21 cellular contexts compared by ENCODE assay signal in the genomic region with DNA sequence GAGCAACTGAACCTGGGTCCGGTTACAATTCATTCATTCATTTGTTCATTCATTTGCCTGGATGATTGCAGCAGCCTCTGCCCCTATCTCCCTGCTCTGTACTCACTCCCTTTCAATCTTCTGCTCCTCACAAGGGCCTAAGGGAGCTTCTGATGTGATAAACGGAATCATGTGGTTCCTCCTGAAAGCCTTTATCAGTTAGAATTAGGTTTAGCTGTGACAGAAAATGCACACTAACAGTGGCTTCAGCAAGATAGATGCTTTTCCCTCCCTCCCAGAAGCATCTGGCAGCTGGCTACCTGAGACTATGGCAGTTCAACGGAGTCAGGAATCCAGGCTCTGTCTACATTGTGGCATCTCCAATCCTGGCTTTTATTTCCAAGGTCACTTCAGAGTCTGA.
DNase-seq lines count a peak whose midpoint lies in the region; ATAC-seq, FAIRE-seq and TF ChIP-seq lines count a peak whose summit lies in the region.
"Had no signal": no experiment of that assay in that cellular context is flagged by ENCODE, and none has a peak within 500 bp of the region (broad histone marks: within the 10 kb centered on the region; RNA-seq: fewer than 3 reads in every experiment).

No MANE protein-coding gene starts in this region.

- no peaks in the 10 kb centered on the region for H3K4me1 Mint-ChIP-seq in natural killer cell

- H3K4me3 Mint-ChIP-seq in natural killer cell = no peak overlapping the region
- H3K4me3 Mint-ChIP-seq: H9 had no signal

- H4K20me1 ChIP-seq in HepG2 (ENCODE audit: insufficient read depth, low read length) (no peaks in the 10 kb centered on the region), hepatocyte (ENCODE audit: insufficient read depth, poor library complexity, severe bottlenecking) (no peaks in the 10 kb centered on the region)

- no peak overlapping the region for H3K27ac Mint-ChIP-seq in natural killer cell
- H3K27ac Mint-ChIP-seq: H9 had no signal

- no peak overlapping the region for H3K4me3 ChIP-seq in HepG2 (replicated peaks in 1 of 3; ENCODE audit: insufficient read depth in 1 of 3, low read depth in 2 of 3, low read length in 3 of 3)
- no peak overlapping the region for H3K4me3 ChIP-seq in right lobe of liver
- H3K4me3 ChIP-seq in hepatocyte = no peak overlapping the region
- H3K4me3 ChIP-seq in neuronal stem cell (ENCODE audit: low read length in 2 of 2) = no peak overlapping the region

- TF ChIP-seq POLR2A in HepG2 (IDR thresholded peaks at IDR 0.05; ENCODE audit: insufficient read depth in 1 of 2, low read depth in 2 of 2, low read length in 2 of 2) (no peak), right lobe of liver (IDR thresholded peaks at IDR 0.05) (no peak)

- H3K79me2 ChIP-seq in HepG2 (ENCODE audit: insufficient read depth, low read length) (no peaks in the 10 kb centered on the region), hepatocyte (no peaks in the 10 kb centered on the region)

- TF ChIP-seq RAD21 in HepG2 (CRISPR knock-in tag; IDR thresholded peaks at IDR 0.05) = no peak

- in situ Hi-C loops in HepG2 (cut with HindIII; ENCODE audit: extremely low pct_ligation_motif_present, low pct_unique_long_range_greater_than_20kb) = no loop called here

- no peaks in the 10 kb centered on the region for H3K9me3 ChIP-seq in HepG2 (ENCODE audit: low read length)
- no peaks in the 10 kb centered on the region for H3K9me3 ChIP-seq in right lobe of liver
- H3K9me3 ChIP-seq in hepatocyte (ENCODE audit: low read depth) = no peaks in the 10 kb centered on the region
- H3K9me3 ChIP-seq in neuronal stem cell (replicated peaks in 1 of 2; ENCODE audit: control insufficient read depth in 2 of 2, insufficient read depth in 1 of 2, low read depth in 1 of 2, low read length in 2 of 2) = no peaks in the 10 kb centered on the region

- peaks cover 51% of the 10 kb centered on the region for H3K4me1 ChIP-seq in HepG2 (ENCODE audit: insufficient read depth, low read length)
- no peaks in the 10 kb centered on the region for H3K4me1 ChIP-seq in right lobe of liver
- peaks cover 36% of the 10 kb centered on the region for H3K4me1 ChIP-seq in hepatocyte (ENCODE audit: insufficient read depth)
- H3K4me1 ChIP-seq in neuronal stem cell (ENCODE audit: control insufficient read depth in 2 of 2, insufficient read depth in 1 of 2, low read depth in 1 of 2, low read length in 2 of 2) = peaks cover 16 to 19% of the 10 kb centered on the region in 2 donors

- H2AFZ ChIP-seq in HepG2 (ENCODE audit: low read length) (no peak overlapping the region), hepatocyte (no peak overlapping the region), neuronal stem cell (ENCODE audit: low read length) (peak overlapping the region; percentile 27)

- H3K36me3 ChIP-seq in HepG2 (replicated peaks in 1 of 2; ENCODE audit: control insufficient read depth in 1 of 2, insufficient read depth in 2 of 2, low read length in 2 of 2) (no peaks in the 10 kb centered on the region), right lobe of liver (no peaks in the 10 kb centered on the region), hepatocyte (replicated peaks; ENCODE audit: insufficient read depth, low read depth) (no peaks in the 10 kb centered on the region), neuronal stem cell (replicated peaks in 1 of 2; ENCODE audit: control insufficient read depth in 2 of 2, insufficient read depth in 2 of 2, low read length in 2 of 2) (no peaks in the 10 kb centered on the region)

- FAIRE-seq in HepG2 (lab: Jason Lieb, UNC) = no peak
- FAIRE-seq: RCC 7860 had no signal

- H3K27me3 ChIP-seq in HepG2 (ENCODE audit: control insufficient read depth in 1 of 2, insufficient read depth in 2 of 2, low read length in 2 of 2) (peaks cover 8 to 71% of the 10 kb centered on the region in 2 experiments; a peak in 4 of 5 replicates), right lobe of liver (no peaks in the 10 kb centered on the region), hepatocyte (no peaks in the 10 kb centered on the region), neuronal stem cell (ENCODE audit: control insufficient read depth in 3 of 3, insufficient read depth in 3 of 3, low read depth in 1 of 3, low read length in 3 of 3) (peaks cover 0 to 2% (median 0%) of the 10 kb centered on the region in 3 experiments)

- no peak overlapping the region for H2BK15ac ChIP-seq in neuronal stem cell (ENCODE audit: low read length)

- WGBS in HepG2 (ENCODE audit: low lambda C conversion rate) = 29% methylated on average over 3 of the region's 3 CpGs
- 71% methylated on average over 3 of the region's 3 CpGs for WGBS in right lobe of liver (ENCODE audit: insufficient coverage, low coverage, low lambda C conversion rate, missing lambda C conversion rate)
- WGBS in hepatocyte (ENCODE audit: low lambda C conversion rate, missing lambda C conversion rate) = 58% methylated on average over 3 of the region's 3 CpGs
- whole genome bisulfite sequencing in neuronal stem cell (ENCODE audit: extremely low coverage in 2 of 2, insufficient read length in 2 of 2, insufficient replicate concordance in 1 of 2), 2 donors = no CpG with 5 or more reads among the region's 3 CpGs

- H3K9me2 ChIP-seq in hepatocyte (replicated peaks; ENCODE audit: insufficient read depth) = no peaks in the 10 kb centered on the region

- H3K27ac ChIP-seq in HepG2 (ENCODE audit: extremely low read length, insufficient read depth, low read length) (no peak overlapping the region), right lobe of liver (no peak overlapping the region), hepatocyte (no peak overlapping the region), neuronal stem cell (replicated peaks; ENCODE audit: low read length) (no peak overlapping the region)
- H3K27ac ChIP-seq: KMS-11 had no signal

- intact Hi-C loops in HepG2 (cut with micrococcal nuclease; ENCODE audit: unreplicated experiment) = no loop called here
- intact Hi-C loops in right lobe of liver (cut with DNase I) = no loop called here
- intact Hi-C loops in natural killer cell (cut with micrococcal nuclease) = no loop called here

- TF ChIP-seq EP300 in HepG2 (IDR thresholded peaks at IDR 0.05; ENCODE audit: low read depth in 2 of 2, low read length in 2 of 2) (no peak), HepG2 (CRISPR knock-in tag; IDR thresholded peaks at IDR 0.05; ENCODE audit: borderline replicate concordance) (no peak)

- no peak overlapping the region for H3K14ac ChIP-seq in neuronal stem cell (ENCODE audit: low read length)

- no peaks in the 10 kb centered on the region for H3K36me3 Mint-ChIP-seq in natural killer cell

- DNase-seq in HepG2 (ENCODE audit: low spot score) = no peak
- no peak for DNase-seq in right lobe of liver
- no peak for DNase-seq in hepatocyte (ENCODE audit: low spot score)
- DNase-seq in neuronal stem cell (ENCODE audit: low spot score) = no peak
- DNase-seq in stimulated activated CD4-positive, alpha-beta T cell treated with anti-CD3 and anti-CD28 coated beads, Interleukin-4, amount 100 ng/mL, for 4 hours = no peak
- no peak for DNase-seq in GOT3 (lab: John Stamatoyannopoulos, UW)
- no peak for DNase-seq in natural killer cell
- DNase-seq: 8988T; DMS 273 treated with DMSO at 0.1 percent for 48 hours; DND-41; H9; MV-4-11; NCI-H187; NCI-H2107; NCI-H510A; NCI-H748 treated with DMSO at 0.1 percent for 48 hours; NK-92 treated with Interleukin-12 subunit alpha and Interleukin-12 subunit beta, amount 100 ng/mL, for 24 hours; Right ventricle myocardium superior had no signal

- no peak overlapping the region for H3K9ac ChIP-seq in HepG2 (ENCODE audit: insufficient read depth, low read depth, low read length)
- no peak overlapping the region for H3K9ac ChIP-seq in neuronal stem cell (ENCODE audit: low read depth, low read length, poor library complexity)
- H3K9ac ChIP-seq: KMS-11 had no signal

- H2BK12ac ChIP-seq in neuronal stem cell (ENCODE audit: low read length) = no peak overlapping the region

- no peak overlapping the region for H2AK5ac ChIP-seq in neuronal stem cell (ENCODE audit: low read depth, low read length)

- CTCF ChIA-PET in HepG2 (lab: Yijun Ruan, JAX; ENCODE audit: low intra/inter-chr PET ratio, low total read pairs) = no interaction called here

- H3K4me2 ChIP-seq in HepG2 (ENCODE audit: low read depth, low read length) (peak overlapping the region; percentile 5; the same call in 1 of the 2 replicates), hepatocyte (peak overlapping the region; percentile 72), neuronal stem cell (ENCODE audit: insufficient read depth, low read length, poor library complexity, severe bottlenecking) (no peak overlapping the region)
- H3K4me2 ChIP-seq: KMS-11 had no signal

- TF ChIP-seq CTCF in HepG2 (CRISPR knock-in tag; IDR thresholded peaks at IDR 0.05) = no peak
- TF ChIP-seq CTCF in right lobe of liver (IDR thresholded peaks at IDR 0.05) = no peak
- no peak for TF ChIP-seq CTCF in hepatocyte (IDR thresholded peaks at IDR 0.05; ENCODE audit: poor library complexity)
- TF ChIP-seq CTCF in natural killer cell (IDR thresholded peaks at IDR 0.05) = no peak

- H3K27me3 Mint-ChIP-seq in natural killer cell (ENCODE audit: low read depth in 2 of 2) = peaks cover 24 to 44% of the 10 kb centered on the region in 2 donors

- H3K4ac ChIP-seq in neuronal stem cell (ENCODE audit: low read length) = no peak overlapping the region

- H4K8ac ChIP-seq in neuronal stem cell (ENCODE audit: low read depth, low read length) = no peak overlapping the region

- POLR2A ChIA-PET in HepG2 (lab: Yijun Ruan, JAX) = no interaction called here

- no peak overlapping the region for H3K18ac ChIP-seq in neuronal stem cell (ENCODE audit: low read length)

- no peak overlapping the region for H3K23ac ChIP-seq in neuronal stem cell (ENCODE audit: low read depth, low read length, poor library complexity)

- no peaks in the 10 kb centered on the region for H3K79me1 ChIP-seq in neuronal stem cell (ENCODE audit: low read depth, low read length)

- ATAC-seq in HepG2 (no peak), right lobe of liver (no peak), GM21576 (IDR thresholded peaks at IDR 0.05; ENCODE audit: unreplicated experiment) (no peak), natural killer cell (no peak)

- no peaks in the 10 kb centered on the region for H3K9me3 Mint-ChIP-seq in natural killer cell
- H3K9me3 Mint-ChIP-seq: H9 had no signal

- H2BK120ac ChIP-seq in neuronal stem cell (ENCODE audit: low read depth, low read length) = no peak overlapping the region

- H2BK5ac ChIP-seq in neuronal stem cell (ENCODE audit: low read length) = no peak overlapping the region

- no TSS peak for BruUV-seq in HepG2 (replicated peaks; lab: Mats Ljungman, UMichigan)

- no peak overlapping the region for H4K91ac ChIP-seq in neuronal stem cell (ENCODE audit: low read depth, low read length, poor library complexity)

TF ChIP-seq in HepG2, 621 proteins besides CTCF, POLR2A, EP300 and RAD21 (continues in another document):
- TF ChIP-seq TARDBP (CRISPR knock-in tag; IDR thresholded peaks at IDR 0.05) (no peak), PHB2 (IDR thresholded peaks at IDR 0.05; ENCODE audit: partially characterized antibody) (no peak), POLR2AphosphoS5 (IDR thresholded peaks at IDR 0.05; ENCODE audit: low read depth, low read length) (no peak)
